In the genomic region with DNA sequence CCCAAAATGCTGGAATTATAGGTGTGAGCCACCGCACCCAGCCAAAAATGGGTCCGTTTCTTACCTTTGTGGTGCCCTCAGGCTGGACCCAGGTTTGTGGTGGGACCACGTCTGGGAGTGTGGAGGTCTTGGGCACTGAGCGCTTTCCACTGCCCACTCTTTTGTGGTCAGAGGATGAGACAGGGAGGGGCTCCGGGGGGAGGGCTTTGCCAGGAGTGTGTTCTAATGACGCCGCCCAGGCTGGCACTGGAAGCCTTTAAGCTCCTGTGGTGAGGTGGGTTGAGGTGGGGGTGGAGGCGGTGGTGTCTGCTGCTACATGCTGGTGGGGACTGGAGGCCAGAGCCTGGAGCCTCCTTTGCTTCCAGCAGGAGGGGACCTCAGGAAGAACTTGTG, we compare ENCODE assay signal across 28 cellular contexts. TPM values are rescaled to one million over a fixed set of nuclear protein-coding genes. Genes with fewer than 3 reads are reported as not detected.
DNase-seq lines count a peak whose midpoint lies in the region; ATAC-seq and TF ChIP-seq lines count a peak whose summit lies in the region.
"Had no signal": no experiment of that assay in that cellular context is flagged by ENCODE, and none has a peak within 500 bp of the region (broad histone marks: within the 10 kb centered on the region; RNA-seq: fewer than 3 reads in every experiment).

No MANE protein-coding gene starts in this region.

- no peaks in the 10 kb centered on the region for H3K9me3 ChIP-seq in neuronal stem cell (replicated peaks in 1 of 2; ENCODE audit: control insufficient read depth in 2 of 2, insufficient read depth in 1 of 2, low read depth in 1 of 2, low read length in 2 of 2)
- H3K9me3 ChIP-seq: ovary, thoracic aorta had no signal

- H4K91ac ChIP-seq in neuronal stem cell (ENCODE audit: low read depth, low read length, poor library complexity) = no peak overlapping the region

- no peaks in the 10 kb centered on the region for H3K9me3 Mint-ChIP-seq in activated naive CD4-positive, alpha-beta T cell treated with anti-CD3 and anti-CD28 coated beads, Interleukin-2, amount 10 ng/mL, durations not matched to agents 7 days and 5 days
- H3K9me3 Mint-ChIP-seq: activated naive CD8-positive, alpha-beta T cell treated with anti-CD3 and anti-CD28 coated beads, Interleukin-2, amount 50 U/mL, for 24 hours; CD8-positive, alpha-beta T cell; central memory CD8-positive, alpha-beta T cell; natural killer cell treated with Interleukin-12 subunit alpha and Interleukin-12 subunit beta and Interleukin-15 and Interleukin-18, amount 100 ng/mL, for 72 hours; T-cell had no signal

- no peak overlapping the region for H2BK5ac ChIP-seq in neuronal stem cell (ENCODE audit: low read length)

- no peak for TF ChIP-seq CTCF in coronary artery (IDR thresholded peaks at IDR 0.05)

- no peak overlapping the region for H3K18ac ChIP-seq in neuronal stem cell (ENCODE audit: low read length)

- H3K4me3 Mint-ChIP-seq in activated naive CD4-positive, alpha-beta T cell treated with anti-CD3 and anti-CD28 coated beads, Interleukin-2, amount 10 ng/mL, durations not matched to agents 7 days and 5 days = no peak overlapping the region
- H3K4me3 Mint-ChIP-seq: activated naive CD8-positive, alpha-beta T cell treated with anti-CD3 and anti-CD28 coated beads, Interleukin-2, amount 50 U/mL, for 24 hours; CD8-positive, alpha-beta T cell; central memory CD8-positive, alpha-beta T cell; mesothelial cell of epicardium; natural killer cell treated with Interleukin-12 subunit alpha and Interleukin-12 subunit beta and Interleukin-15 and Interleukin-18, amount 100 ng/mL, for 72 hours; T-cell had no signal

- no peaks in the 10 kb centered on the region for H3K36me3 Mint-ChIP-seq in activated naive CD4-positive, alpha-beta T cell treated with anti-CD3 and anti-CD28 coated beads, Interleukin-2, amount 10 ng/mL, durations not matched to agents 7 days and 5 days
- H3K36me3 Mint-ChIP-seq: CD8-positive, alpha-beta T cell; mesothelial cell of epicardium; natural killer cell treated with Interleukin-12 subunit alpha and Interleukin-12 subunit beta and Interleukin-15 and Interleukin-18, amount 100 ng/mL, for 72 hours; T-cell had no signal

- no peak overlapping the region for H3K27ac Mint-ChIP-seq in activated naive CD4-positive, alpha-beta T cell treated with anti-CD3 and anti-CD28 coated beads, Interleukin-2, amount 10 ng/mL, durations not matched to agents 7 days and 5 days
- H3K27ac Mint-ChIP-seq: activated naive CD8-positive, alpha-beta T cell treated with anti-CD3 and anti-CD28 coated beads, Interleukin-2, amount 50 U/mL, for 24 hours; CD8-positive, alpha-beta T cell; T-cell had no signal

- peak overlapping the region; percentile 60 for H2AFZ ChIP-seq in neuronal stem cell (ENCODE audit: low read length)

- H3K23ac ChIP-seq in neuronal stem cell (ENCODE audit: low read depth, low read length, poor library complexity) = no peak overlapping the region

- WGBS in neuronal stem cell (ENCODE audit: extremely low coverage in 2 of 2, insufficient read length in 2 of 2, insufficient replicate concordance in 1 of 2), 2 donors = no CpG with 5 or more reads among the region's 8 CpGs

- H3K14ac ChIP-seq in neuronal stem cell (ENCODE audit: low read length) = no peak overlapping the region

- CTCF ChIA-PET in activated naive CD4-positive, alpha-beta T cell treated with anti-CD3 and anti-CD28 coated beads, Interleukin-2, amount 10 ng/mL, durations not matched to agents 7 days and 5 days (lab: Charles Lee) = interaction anchor here (0.9 kb wide), 1 partner anchor 63 kb away, joined by 3 read pairs; no protein-coding TSS in a partner anchor

- H2AK5ac ChIP-seq in neuronal stem cell (ENCODE audit: low read depth, low read length) = no peak overlapping the region

- H3K27me3 Mint-ChIP-seq in activated naive CD4-positive, alpha-beta T cell treated with anti-CD3 and anti-CD28 coated beads, Interleukin-2, amount 10 ng/mL, durations not matched to agents 7 days and 5 days = peaks cover 25% of the 10 kb centered on the region
- H3K27me3 Mint-ChIP-seq: activated naive CD8-positive, alpha-beta T cell treated with anti-CD3 and anti-CD28 coated beads, Interleukin-2, amount 50 U/mL, for 24 hours; central memory CD8-positive, alpha-beta T cell; natural killer cell treated with Interleukin-12 subunit alpha and Interleukin-12 subunit beta and Interleukin-15 and Interleukin-18, amount 100 ng/mL, for 72 hours had no signal

- H3K4ac ChIP-seq in neuronal stem cell (ENCODE audit: low read length) = no peak overlapping the region

- H3K27me3 ChIP-seq in neuronal stem cell (ENCODE audit: control insufficient read depth in 3 of 3, insufficient read depth in 3 of 3, low read depth in 1 of 3, low read length in 3 of 3) = peaks cover 0 to 4% (median 0%) of the 10 kb centered on the region in 3 experiments
- H3K27me3 ChIP-seq: dorsolateral prefrontal cortex, ovary had no signal

- no peak overlapping the region for H2BK15ac ChIP-seq in neuronal stem cell (ENCODE audit: low read length)

- H2BK120ac ChIP-seq in neuronal stem cell (ENCODE audit: low read depth, low read length) = no peak overlapping the region

- H3K27ac ChIP-seq in coronary artery (peak overlapping the region in 1 of 2 donors; percentile 7), neuronal stem cell (replicated peaks; ENCODE audit: low read length) (no peak overlapping the region)
- H3K27ac ChIP-seq: left ventricle myocardium inferior, ovary, thoracic aorta had no signal

- peak; percentile 1 for DNase-seq in activated naive CD4-positive, alpha-beta T cell treated with anti-CD3 and anti-CD28 coated beads, Interleukin-2, amount 10 ng/mL, durations not matched to agents 7 days and 5 days
- DNase-seq in activated naive CD4-positive, alpha-beta T cell treated with Interleukin-2 at 50 U/mL for 16 hours = no peak
- DNase-seq in coronary artery (ENCODE audit: low spot score) (peak; percentile 70), neuronal stem cell (ENCODE audit: low spot score) (no peak), NCI-H2196 treated with DMSO at 0.1 percent for 48 hours (lab: John Stamatoyannopoulos, UW; ENCODE audit: unreplicated experiment) (no peak), Right ventricle myocardium inferior (ENCODE audit: missing footprints) (no peak)
- no peak for DNase-seq in stimulated activated CD4-positive, alpha-beta T cell treated with anti-CD3 and anti-CD28 coated beads, Interleukin-2, amount 100 ng/mL, for 24 hours
- DNase-seq: activated CD4-positive, alpha-beta T cell treated with anti-CD3 and anti-CD28 coated beads for 1 hour; activated CD8-positive, alpha-beta memory T cell treated with anti-CD3 and anti-CD28 coated beads for 24 hours; activated gamma-delta T cell; activated naive CD8-positive, alpha-beta T cell treated with anti-CD3 and anti-CD28 coated beads, Interleukin-2, amount 50 U/mL, for 24 hours; activated T-cell treated with anti-CD3 and anti-CD28 coated beads, Interleukin-2, amount 50 U/mL, for 1 hour; CD8-positive, alpha-beta T cell; GOT3; left ventricle myocardium inferior; NCI-H1105 treated with DMSO at 0.1 percent for 48 hours; NCI-H2029 treated with DMSO at 0.1 percent for 48 hours; NCI-H2227 treated with DMSO at 0.1 percent for 48 hours; NCI-H748 treated with DMSO at 0.1 percent for 48 hours; stimulated activated naive CD8-positive, alpha-beta T cell treated with anti-CD3 and anti-CD28 coated beads, Interleukin-15, Interleukin-2, amounts not matched to agents 100 U/mL and 50 U/mL, for 24 hours; T-cell had no signal

- no peaks in the 10 kb centered on the region for H3K79me1 ChIP-seq in neuronal stem cell (ENCODE audit: low read depth, low read length)

- no peak overlapping the region for H4K8ac ChIP-seq in neuronal stem cell (ENCODE audit: low read depth, low read length)

- no peak overlapping the region for H2BK12ac ChIP-seq in neuronal stem cell (ENCODE audit: low read length)

- H3K4me1 ChIP-seq in neuronal stem cell (ENCODE audit: control insufficient read depth in 2 of 2, insufficient read depth in 1 of 2, low read depth in 1 of 2, low read length in 2 of 2) = peaks cover 9 to 10% of the 10 kb centered on the region in 2 donors

- ATAC-seq in GM19395 (IDR thresholded peaks at IDR 0.05; ENCODE audit: unreplicated experiment) (no peak), Right ventricle myocardium inferior (no peak)
- ATAC-seq: activated naive CD8-positive, alpha-beta T cell treated with anti-CD3 and anti-CD28 coated beads, Interleukin-2, amount 50 U/mL, for 24 hours; CD8-positive, alpha-beta T cell; stimulated activated naive CD8-positive, alpha-beta T cell treated with anti-CD3 and anti-CD28 coated beads, Interleukin-15, Interleukin-2, amounts not matched to agents 100 U/mL and 50 U/mL, for 24 hours; T-cell had no signal

- H3K4me3 ChIP-seq in coronary artery = no peak overlapping the region
- no peak overlapping the region for H3K4me3 ChIP-seq in neuronal stem cell (ENCODE audit: low read length in 2 of 2)
- H3K4me3 ChIP-seq: dorsolateral prefrontal cortex, left ventricle myocardium inferior, ovary, thoracic aorta had no signal

- H3K36me3 ChIP-seq in neuronal stem cell (replicated peaks in 1 of 2; ENCODE audit: control insufficient read depth in 2 of 2, insufficient read depth in 2 of 2, low read length in 2 of 2) = no peaks in the 10 kb centered on the region
- H3K36me3 ChIP-seq: left ventricle myocardium inferior, ovary, thoracic aorta had no signal

- no peak overlapping the region for H3K9ac ChIP-seq in neuronal stem cell (ENCODE audit: low read depth, low read length, poor library complexity)

- H3K4me2 ChIP-seq in neuronal stem cell (ENCODE audit: insufficient read depth, low read length, poor library complexity, severe bottlenecking) = no peak overlapping the region

- peaks cover 2% of the 10 kb centered on the region for H3K4me1 Mint-ChIP-seq in activated naive CD4-positive, alpha-beta T cell treated with anti-CD3 and anti-CD28 coated beads, Interleukin-2, amount 10 ng/mL, durations not matched to agents 7 days and 5 days
- H3K4me1 Mint-ChIP-seq: central memory CD8-positive, alpha-beta T cell had no signal

- intact Hi-C loops in Right ventricle myocardium inferior (cut with DNase I) = no loop called here

RNA-seq across cellular contexts. Expression of a gene that starts 12.8 kb away (rescaled TPM):
- polyA plus RNA-seq in neuronal stem cell (2013, experiment 1 of 2) = 3.6 TPM
- polyA plus RNA-seq in neuronal stem cell (2013, experiment 2 of 2) = 3.3 TPM
- 11.7 TPM for total RNA-seq in Right ventricle myocardium inferior

Comparison
In these comparisons a context has a peak if more than half of its experiments do, and no peak if none do; other contexts are left out.
1. DNase-seq: peak in activated naive CD4-positive, alpha-beta T cell treated with anti-CD3 and anti-CD28 coated beads, Interleukin-2, amount 10 ng/mL, durations not matched to agents 7 days and 5 days (single experiment) and coronary artery (single experiment); none in activated naive CD4-positive, alpha-beta T cell treated with Interleukin-2 at 50 U/mL for 16 hours (single experiment), neuronal stem cell (single experiment), stimulated activated CD4-positive, alpha-beta T cell treated with anti-CD3 and anti-CD28 coated beads, Interleukin-2, amount 100 ng/mL, for 24 hours (0 of 2), NCI-H2196 treated with DMSO at 0.1 percent for 48 hours (single experiment) and Right ventricle myocardium inferior (single experiment).